ENCODE assay signal across 19 cellular contexts in the genomic region with DNA sequence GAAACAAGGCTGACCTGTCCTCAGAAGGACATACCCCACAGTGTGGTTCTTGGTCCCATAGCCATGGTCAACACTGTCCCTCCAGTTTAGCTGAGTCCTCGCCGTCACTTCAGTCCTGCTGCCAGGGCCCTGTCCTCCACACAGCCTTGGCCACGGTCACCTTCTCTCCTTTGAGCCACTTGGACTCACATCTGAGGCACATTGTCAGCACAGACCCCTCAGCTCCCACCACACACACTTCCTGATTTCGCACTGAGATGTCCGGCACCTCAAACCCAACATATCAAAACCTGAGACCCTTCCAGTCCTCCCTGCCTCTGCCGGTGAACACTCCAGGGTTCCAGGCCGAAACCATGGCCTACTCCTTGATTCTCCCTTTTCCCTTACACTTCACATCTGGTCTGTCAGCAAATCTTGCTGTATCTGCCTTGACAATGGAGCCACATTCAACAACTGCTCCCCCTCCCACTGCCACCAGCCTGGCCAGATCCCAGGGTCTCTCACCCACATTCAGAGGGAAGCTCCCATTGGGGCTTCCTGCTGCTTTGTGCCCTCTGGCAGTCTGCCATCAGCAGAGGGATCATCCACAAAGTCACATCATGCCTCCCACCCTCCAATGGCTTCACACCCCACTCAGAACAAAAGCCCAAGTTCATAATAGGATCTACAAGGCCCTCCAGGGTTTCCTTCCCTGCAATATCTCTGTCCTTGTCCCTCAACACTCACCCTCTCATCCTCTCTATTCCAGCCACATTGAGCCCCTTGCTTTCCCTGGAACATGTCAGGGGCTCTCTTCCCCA.
"Had no signal": no experiment of that assay in that cellular context is flagged by ENCODE, and none has a peak within 500 bp of the region (broad histone marks: within the 10 kb centered on the region; RNA-seq: fewer than 3 reads in every experiment).

No MANE protein-coding gene starts in this region.

- H3K4me1 Mint-ChIP-seq: natural killer cell had no signal

- ATAC-seq: heart left ventricle; natural killer cell; sciatic nerve; stimulated activated memory B cell treated with anti-CD40 and anti-IgM and Interleukin-4, amounts not matched to agents 10 μg/mL and 1 μg/mL and 100 μg/mL, for 72 hours; stimulated activated naive CD8-positive, alpha-beta T cell treated with anti-CD3 and anti-CD28 coated beads, Interleukin-15, amount 100 ng/mL, for 72 hours had no signal

- H3K36me3 Mint-ChIP-seq: natural killer cell had no signal

- DNase-seq: colonic mucosa; dermis blood vessel endothelial cell; erythroblast; foreskin melanocyte; heart left ventricle; hippocampal formation; kidney glomerular epithelial cell; natural killer cell; nucleus accumbens; spleen; stimulated activated CD4-positive, alpha-beta T cell treated with anti-CD3 and anti-CD28 coated beads, Interleukin-15, amount 100 ng/mL, for 24 hours; stimulated activated CD4-positive, alpha-beta T cell treated with anti-CD3 and anti-CD28 coated beads, Interleukin-1b, Interleukin-23, amount 100 ng/mL, for 48 hours; stimulated activated CD4-positive, alpha-beta T cell treated with anti-CD3 and anti-CD28 coated beads, Interleukin-4, amount 100 ng/mL, for 24 hours; stimulated activated naive CD8-positive, alpha-beta T cell treated with anti-CD3 and anti-CD28 coated beads, Interleukin-15, amount 100 ng/mL, for 72 hours; substantia nigra; trophoblast cell had no signal

- H3K9me3 Mint-ChIP-seq: natural killer cell; stimulated activated memory B cell treated with anti-CD40 and anti-IgM and Interleukin-4, amounts not matched to agents 10 μg/mL and 1 μg/mL and 100 μg/mL, for 72 hours had no signal

- H3K4me3 Mint-ChIP-seq: natural killer cell; neural crest cell; stimulated activated memory B cell treated with anti-CD40 and anti-IgM and Interleukin-4, amounts not matched to agents 10 μg/mL and 1 μg/mL and 100 μg/mL, for 72 hours; stimulated activated naive CD8-positive, alpha-beta T cell treated with anti-CD3 and anti-CD28 coated beads, Interleukin-15, amount 100 ng/mL, for 72 hours had no signal

- H3K27ac Mint-ChIP-seq: natural killer cell; stimulated activated memory B cell treated with anti-CD40 and anti-IgM and Interleukin-4, amounts not matched to agents 10 μg/mL and 1 μg/mL and 100 μg/mL, for 72 hours had no signal
